ENCODE assay signal across 8 cellular contexts in genomic region chr12:54100588-54100987, GRCh38. TPM values are rescaled to one million over a fixed set of nuclear protein-coding genes. Genes with fewer than 3 reads are reported as not detected.
"Had no signal": no experiment of that assay in that cellular context is flagged by ENCODE, and none has a peak within 500 bp of the region (broad histone marks: within the 10 kb centered on the region; RNA-seq: fewer than 3 reads in every experiment).

No MANE protein-coding gene starts in this region.

RNA-seq across cellular contexts. Expression of gene HOXC4, which starts 47.0 kb away (rescaled TPM):
- total RNA-seq: activated T-helper 1 cell treated with anti-CD3 and anti-CD28 coated beads, Interleukin-12 subunit alpha, Interleukin-12 subunit beta, Interleukin-2, Interleukin-4 antibody, amounts not matched to agents 30 ng/mL and 10 ng/mL and 1 ng/mL, durations not matched to agents 14 hours and 24 hours and 36 hours; astrocyte; body of pancreas; bronchial epithelial cell; cardiac muscle cell; cardiac septum; cerebellum; chondrocyte had no signal
- polyA plus RNA-seq: cardiac muscle cell had no signal
